ENCODE assay signal across 8 cellular contexts in the genomic region with DNA sequence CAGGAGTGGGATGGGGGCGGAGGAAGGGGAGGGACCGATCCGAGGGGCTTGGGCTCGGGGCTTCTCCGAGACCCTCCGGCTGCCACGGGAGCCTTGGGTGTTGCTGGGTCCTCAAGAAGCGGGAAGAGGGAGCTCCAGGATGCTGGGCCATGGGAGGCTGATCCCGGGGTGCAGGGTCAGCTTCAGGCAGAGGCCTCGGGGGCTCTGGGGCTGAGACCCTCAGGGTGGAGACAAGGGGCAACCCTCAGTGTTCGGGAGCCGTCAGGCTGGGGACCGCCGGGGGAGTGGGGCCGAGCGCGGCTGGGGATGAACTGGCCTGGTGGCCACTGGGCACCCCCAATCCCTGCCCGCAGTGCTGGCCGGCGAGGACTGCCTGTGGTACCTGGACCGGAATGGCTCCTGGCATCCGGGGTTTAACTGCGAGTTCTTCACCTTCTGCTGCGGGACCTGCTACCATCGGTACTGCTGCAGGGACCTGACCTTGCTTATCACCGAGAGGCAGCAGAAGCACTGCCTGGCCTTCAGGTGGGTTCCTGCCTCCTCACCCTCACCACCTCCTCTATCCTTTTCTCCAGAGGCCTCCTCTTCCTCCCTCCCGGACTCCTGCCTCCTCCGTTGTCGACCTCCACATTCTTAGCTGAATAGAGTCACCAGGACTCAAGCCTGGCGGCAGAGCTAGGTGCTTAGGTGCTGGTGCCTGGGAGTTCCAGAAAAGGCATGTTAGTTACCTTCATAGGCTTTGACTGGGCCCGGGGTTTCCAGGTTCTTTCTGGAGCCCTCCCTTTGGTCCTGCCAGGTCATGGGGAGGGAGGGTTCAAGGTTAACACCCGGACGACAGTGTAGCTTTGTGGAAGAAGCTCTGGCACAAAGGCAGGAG. TPM values are rescaled to one million over a fixed set of nuclear protein-coding genes. Genes with fewer than 3 reads are reported as not detected.
DNase-seq lines count a peak whose midpoint lies in the region; ATAC-seq and TF ChIP-seq lines count a peak whose summit lies in the region.

No MANE protein-coding gene starts in this region.

- H3K9ac ChIP-seq in mucosa of stomach (ENCODE audit: low read length), result peak overlapping the region; percentile 70

- intact Hi-C loops in heart left ventricle (cut with DNase I), result loop anchor here in 2 of 10 donors (2.0 to 10.0 kb wide), 2 partner anchors 65 to 215 kb away; a partner anchor contains a TSS
- intact Hi-C loops in left cardiac atrium (cut with DNase I), result no loop called here

- peak in 1 of 5 donors; percentile 65 for DNase-seq in heart left ventricle
- DNase-seq in left cardiac atrium, result no peak
- peak; percentile 67 for DNase-seq in cerebellum (ENCODE audit: low spot score)
- no peak for DNase-seq in DMS153 treated with DMSO at 0.1 percent for 48 hours (lab: John Stamatoyannopoulos, UW; ENCODE audit: unreplicated experiment)

- no peaks in the 10 kb centered on the region for H3K9me3 ChIP-seq in heart left ventricle
- H3K9me3 ChIP-seq in mucosa of stomach (ENCODE audit: control insufficient read depth, low read length), result no peaks in the 10 kb centered on the region

- 28 to 52% (median 32%) methylated on average over 15 to 33 of the region's 33 CpGs for WGBS in heart left ventricle, 4 donors
- WGBS in urinary bladder, result 18% methylated on average over 33 of the region's 33 CpGs

- H3K27me3 ChIP-seq in heart left ventricle (peaks cover 0 to 14% (median 0%) of the 10 kb centered on the region in 9 donors), mucosa of stomach (ENCODE audit: control insufficient read depth, insufficient read depth, low read length) (peaks cover 37% of the 10 kb centered on the region)

- H3K36me3 ChIP-seq in heart left ventricle (peaks cover 0 to 10% (median 0%) of the 10 kb centered on the region in 9 donors), mucosa of stomach (ENCODE audit: control insufficient read depth, insufficient read depth, low read length) (no peaks in the 10 kb centered on the region), urinary bladder (ENCODE audit: insufficient read depth) (no peaks in the 10 kb centered on the region)

- H3K4me1 ChIP-seq in heart left ventricle, result peaks cover 0 to 76% (median 30%) of the 10 kb centered on the region in 12 donors
- H3K4me1 ChIP-seq in mucosa of stomach (ENCODE audit: control insufficient read depth, insufficient read depth, low read length), result peaks cover 28% of the 10 kb centered on the region
- no peaks in the 10 kb centered on the region for H3K4me1 ChIP-seq in urinary bladder (ENCODE audit: insufficient read depth)

- no peak for TF ChIP-seq POLR2A in heart left ventricle (IDR thresholded peaks at IDR 0.05)

- TF ChIP-seq CTCF in heart left ventricle (IDR thresholded peaks at IDR 0.05), result no peak

- ATAC-seq in heart left ventricle (no peak), left cardiac atrium (no peak), HG02884 (IDR thresholded peaks at IDR 0.05; ENCODE audit: unreplicated experiment) (no peak), GM18519 (IDR thresholded peaks at IDR 0.05; ENCODE audit: low FRiP score, unreplicated experiment) (no peak)

- H3K27ac ChIP-seq in heart left ventricle (peak overlapping the region in 11 of 12 donors; percentile 42 to 95 (median 80)), urinary bladder (ENCODE audit: low read depth) (no peak overlapping the region)

- H3K4me3 ChIP-seq in heart left ventricle (peak overlapping the region; percentile 62 to 93 (median 72)), mucosa of stomach (ENCODE audit: low read length) (peak overlapping the region; percentile 56), urinary bladder (ENCODE audit: low read depth, low read length) (peak overlapping the region; percentile 72)

RNA-seq across cellular contexts. Expression of a gene that starts 0.6 kb away (rescaled TPM):
- 100 to 1,000 TPM in 6 of 9 donors, 10 to 100 TPM in 3; 66.5 to 262 (median 133) TPM for total RNA-seq in heart left ventricle
- polyA plus RNA-seq in heart left ventricle, result 100 to 1,000 TPM in 1 of 2 donors, 10 to 100 TPM in 1; 53.2 to 101 TPM
- total RNA-seq in left cardiac atrium, result 10 to 100 TPM; 47.5 to 49.0 TPM
- total RNA-seq in cerebellum, result 22.0 TPM
- total RNA-seq in urinary bladder, result 10.1 TPM
- polyA plus RNA-seq in urinary bladder, result 32.7 TPM

RNA-seq across cellular contexts. Expression of a gene that starts 57.0 kb away (rescaled TPM):
- total RNA-seq in heart left ventricle (10 to 100 TPM in 4 of 9 donors, 1 to 10 TPM in 5; 4.6 to 24.9 (median 10.0) TPM), left cardiac atrium (10 to 100 TPM; 21.3 to 36.2 TPM), cerebellum (0.64 TPM), urinary bladder (71.7 TPM)
- polyA plus RNA-seq in heart left ventricle (10 to 100 TPM in 1 of 2 donors, 1 to 10 TPM in 1; 5.1 to 14.5 TPM), urinary bladder (731 TPM)
